Comparison of ENCODE assay signal across 20 cellular contexts in genomic region chr17:67116045-67116575, GRCh38.
DNase-seq lines count a peak whose midpoint lies in the region; ATAC-seq and TF ChIP-seq lines count a peak whose summit lies in the region.
"Had no signal": no experiment of that assay in that cellular context is flagged by ENCODE, and none has a peak within 500 bp of the region (broad histone marks: within the 10 kb centered on the region; RNA-seq: fewer than 3 reads in every experiment).

No MANE protein-coding gene starts in this region.

- no peaks in the 10 kb centered on the region for H3K9me3 ChIP-seq in CD8-positive, alpha-beta T cell (ENCODE audit: low read length)
- H3K9me3 ChIP-seq in PC-9 (ENCODE audit: insufficient read depth, low read depth), result peaks cover 8% of the 10 kb centered on the region
- H3K9me3 ChIP-seq in MG63, result peaks cover 10% of the 10 kb centered on the region
- H3K9me3 ChIP-seq: thyroid gland had no signal

- H2AFZ ChIP-seq in PC-9, result no peak overlapping the region
- H2AFZ ChIP-seq: GM23248 had no signal

- ATAC-seq in CD8-positive, alpha-beta T cell, result no peak
- ATAC-seq in memory B cell (ENCODE audit: low read depth), result no peak
- no peak for ATAC-seq in HG02885 (IDR thresholded peaks at IDR 0.05; ENCODE audit: poor library complexity, unreplicated experiment)
- ATAC-seq: activated CD4-positive, alpha-beta T cell treated with anti-CD3 and anti-CD28 coated beads for 36 hours; activated CD8-positive, alpha-beta memory T cell treated with anti-CD3 and anti-CD28 coated beads, Interleukin-2, amount 10 ng/mL, durations not matched to agents 7 days and 5 days; activated T-helper 17 cell treated with anti-CD3 and anti-CD28 coated beads, Interleukin-2, amount 50 U/mL, for 72 hours; Panc1 had no signal

- intact Hi-C loops in CD8-positive, alpha-beta T cell (cut with DNase I, micrococcal nuclease), result no loop called here
- intact Hi-C loops in PC-9 (cut with micrococcal nuclease; ENCODE audit: unreplicated experiment), result no loop called here

- H3K36me3 ChIP-seq in CD8-positive, alpha-beta T cell (ENCODE audit: insufficient read depth, low read length), result peaks cover 27% of the 10 kb centered on the region
- H3K36me3 ChIP-seq in H7 (replicated peaks; ENCODE audit: control insufficient read depth, insufficient read depth, low read length), result no peaks in the 10 kb centered on the region; the same call in 1 of the 2 replicates
- peaks cover 30% of the 10 kb centered on the region for H3K36me3 ChIP-seq in PC-9 (ENCODE audit: low read depth)
- H3K36me3 ChIP-seq in MG63, result peaks cover 65% of the 10 kb centered on the region

- no peak overlapping the region for H3K4me3 ChIP-seq in CD8-positive, alpha-beta T cell (ENCODE audit: low read depth, low read length)
- no peak overlapping the region for H3K4me3 ChIP-seq in H7 (ENCODE audit: insufficient read depth, low read depth, low read length)
- H3K4me3 ChIP-seq in PC-9, result no peak overlapping the region
- H3K4me3 ChIP-seq in MG63, result no peak overlapping the region
- H3K4me3 ChIP-seq: esophagus muscularis mucosa, GM23248, thyroid gland had no signal

- peaks cover 6% of the 10 kb centered on the region for H3K4me1 Mint-ChIP-seq in CD8-positive, alpha-beta T cell (ENCODE audit: low read depth)
- H3K4me1 Mint-ChIP-seq in memory B cell, result no peaks in the 10 kb centered on the region
- H3K4me1 Mint-ChIP-seq: activated T-helper 17 cell treated with anti-CD3 and anti-CD28 coated beads, Interleukin-2, amount 50 U/mL, for 72 hours had no signal

- TF ChIP-seq CTCF in CD8-positive, alpha-beta T cell (IDR thresholded peaks at IDR 0.05), result no peak
- peak; percentile 46; the same call in 1 of the 2 replicates for TF ChIP-seq CTCF in PC-9 (conservative IDR thresholded peaks at IDR 0.05)

- H3K9me3 Mint-ChIP-seq in CD8-positive, alpha-beta T cell, result peaks cover 11% of the 10 kb centered on the region
- peaks cover 4% of the 10 kb centered on the region for H3K9me3 Mint-ChIP-seq in memory B cell
- H3K9me3 Mint-ChIP-seq: activated T-helper 17 cell treated with anti-CD3 and anti-CD28 coated beads, Interleukin-2, amount 50 U/mL, for 72 hours had no signal

- no peaks in the 10 kb centered on the region for H3K4me1 ChIP-seq in CD8-positive, alpha-beta T cell (ENCODE audit: insufficient read depth, low read length)
- H3K4me1 ChIP-seq in PC-9 (replicated peaks; ENCODE audit: insufficient read depth), result no peaks in the 10 kb centered on the region
- H3K4me1 ChIP-seq: thyroid gland had no signal

- no TSS peak for BruUV-seq in PC-9 (replicated peaks; lab: Mats Ljungman, UMichigan)

- H3F3A ChIP-seq in PC-9 (ENCODE audit: insufficient read depth, low read depth), result peaks cover 11% of the 10 kb centered on the region; the same call in 1 of the 2 replicates

- no peaks in the 10 kb centered on the region for H3K27me3 Mint-ChIP-seq in CD8-positive, alpha-beta T cell (ENCODE audit: low read depth)
- no peaks in the 10 kb centered on the region for H3K27me3 Mint-ChIP-seq in memory B cell
- H3K27me3 Mint-ChIP-seq: activated CD4-positive, alpha-beta T cell treated with anti-CD3 and anti-CD28 coated beads for 36 hours; activated CD8-positive, alpha-beta memory T cell treated with anti-CD3 and anti-CD28 coated beads, Interleukin-2, amount 10 ng/mL, durations not matched to agents 7 days and 5 days; activated T-helper 17 cell treated with anti-CD3 and anti-CD28 coated beads, Interleukin-2, amount 50 U/mL, for 72 hours; stimulated activated naive CD8-positive, alpha-beta T cell treated with anti-CD3 and anti-CD28 coated beads, Interleukin-15, Interleukin-2, amounts not matched to agents 100 ng/mL and 50 ng/mL, for 24 hours had no signal

- POLR2A ChIA-PET in CD8-positive, alpha-beta T cell (lab: Charles Lee), result no interaction called here
- POLR2A ChIA-PET in PC-9 (lab: Charles Lee; ENCODE audit: unreplicated experiment), result no interaction called here

- H4K20me1 ChIP-seq in PC-9 (ENCODE audit: insufficient read depth), result 0 out of 2 replicates have a peak, but pooled peaks cover 5% of the 10 kb centered on the region

- no peaks in the 10 kb centered on the region for H3K9me2 ChIP-seq in PC-9 (ENCODE audit: insufficient read depth)

- CTCF ChIA-PET in CD8-positive, alpha-beta T cell (lab: Charles Lee), result no interaction called here
- CTCF ChIA-PET in PC-9 (lab: Charles Lee), result no interaction called here

- no peak overlapping the region for H3K4me2 ChIP-seq in PC-9

- no peaks in the 10 kb centered on the region for H3K27me3 ChIP-seq in CD8-positive, alpha-beta T cell (ENCODE audit: insufficient read depth, low read length)
- no peaks in the 10 kb centered on the region for H3K27me3 ChIP-seq in H7 (ENCODE audit: control insufficient read depth, insufficient read depth, low read length)
- no peaks in the 10 kb centered on the region for H3K27me3 ChIP-seq in PC-9 (ENCODE audit: insufficient read depth, low read depth)
- H3K27me3 ChIP-seq in MG63, result no peaks in the 10 kb centered on the region
- H3K27me3 ChIP-seq: esophagus muscularis mucosa, thyroid gland had no signal

- H3K4me3 Mint-ChIP-seq in CD8-positive, alpha-beta T cell, result no peak overlapping the region
- H3K4me3 Mint-ChIP-seq in memory B cell, result no peak overlapping the region
- H3K4me3 Mint-ChIP-seq: activated CD4-positive, alpha-beta T cell treated with anti-CD3 and anti-CD28 coated beads for 36 hours; activated CD8-positive, alpha-beta memory T cell treated with anti-CD3 and anti-CD28 coated beads, Interleukin-2, amount 10 ng/mL, durations not matched to agents 7 days and 5 days; activated T-helper 17 cell treated with anti-CD3 and anti-CD28 coated beads, Interleukin-2, amount 50 U/mL, for 72 hours; stimulated activated naive CD8-positive, alpha-beta T cell treated with anti-CD3 and anti-CD28 coated beads, Interleukin-15, Interleukin-2, amounts not matched to agents 100 ng/mL and 50 ng/mL, for 24 hours had no signal

- no peak overlapping the region for H3K27ac ChIP-seq in CD8-positive, alpha-beta T cell (ENCODE audit: low read depth, low read length)
- no peak overlapping the region for H3K27ac ChIP-seq in PC-9
- H3K27ac ChIP-seq: esophagus muscularis mucosa, GM23248, thyroid gland had no signal

- H3K27ac Mint-ChIP-seq in CD8-positive, alpha-beta T cell, result peak overlapping the region; percentile 12
- H3K27ac Mint-ChIP-seq in memory B cell, result peak overlapping the region; percentile 51
- H3K27ac Mint-ChIP-seq: activated CD4-positive, alpha-beta T cell treated with anti-CD3 and anti-CD28 coated beads for 36 hours; activated CD8-positive, alpha-beta memory T cell treated with anti-CD3 and anti-CD28 coated beads, Interleukin-2, amount 10 ng/mL, durations not matched to agents 7 days and 5 days; activated T-helper 17 cell treated with anti-CD3 and anti-CD28 coated beads, Interleukin-2, amount 50 U/mL, for 72 hours had no signal

- H3K79me2 ChIP-seq in PC-9 (ENCODE audit: low read depth), result no peaks in the 10 kb centered on the region

- H3K36me3 Mint-ChIP-seq in CD8-positive, alpha-beta T cell, result peaks cover 88% of the 10 kb centered on the region
- H3K36me3 Mint-ChIP-seq in memory B cell, result peaks cover 61% of the 10 kb centered on the region

- no peak for DNase-seq in CD8-positive, alpha-beta T cell
- peak; percentile 15 for DNase-seq in H7
- no peak for DNase-seq in PC-9
- DNase-seq in memory B cell (ENCODE audit: low spot score in 2 of 2), result no peak
- DNase-seq in glomerular visceral epithelial cell (ENCODE audit: extremely low spot score), result no peak
- no peak for DNase-seq in MG63
- DNase-seq: activated CD4-positive, alpha-beta T cell treated with anti-CD3 and anti-CD28 coated beads for 36 hours; activated CD8-positive, alpha-beta memory T cell treated with anti-CD3 and anti-CD28 coated beads, Interleukin-2, amount 10 ng/mL, durations not matched to agents 7 days and 5 days; AML-193; effector CD8-positive, alpha-beta T cell; GM23248; NCI-H69; retina; stimulated activated CD4-positive, alpha-beta T cell treated with anti-CD3 and anti-CD28 coated beads, Interleukin-4, amount 100 ng/mL, for 4 hours; thyroid gland had no signal
